17 cellular contexts compared by ENCODE assay signal in the genomic region with DNA sequence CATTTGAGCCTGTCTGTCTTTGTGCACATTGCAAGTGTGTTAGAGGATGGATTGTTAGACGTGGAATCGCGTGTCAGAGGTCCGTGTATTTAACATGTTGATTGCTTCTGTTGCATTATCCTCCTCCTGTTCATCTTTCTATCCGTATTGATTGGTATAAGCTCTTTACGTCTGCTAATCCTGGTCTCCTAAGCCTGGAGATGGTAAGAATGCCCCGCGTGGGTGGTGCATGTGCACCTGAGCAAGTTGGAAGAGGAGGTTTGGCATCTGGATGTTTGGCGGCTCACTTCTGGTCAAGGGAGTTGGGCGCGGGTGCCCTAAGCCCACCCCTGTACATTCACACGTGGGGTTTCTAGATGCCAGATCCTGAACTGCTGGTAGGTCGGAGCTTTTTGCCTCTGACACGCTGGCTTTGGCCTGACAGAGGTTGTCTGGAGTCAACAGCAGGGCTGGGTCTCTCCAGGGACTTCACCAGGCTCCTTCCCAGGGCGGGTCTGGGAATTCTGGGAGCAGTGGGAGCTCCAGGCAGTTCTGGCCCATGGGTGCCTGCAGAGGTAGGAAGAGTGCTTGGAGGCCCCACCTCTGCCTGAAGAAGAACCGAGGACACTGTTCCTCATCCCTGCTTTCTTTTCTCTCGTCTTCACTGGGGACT.
DNase-seq lines count a peak whose midpoint lies in the region; ATAC-seq, FAIRE-seq and TF ChIP-seq lines count a peak whose summit lies in the region.
"Had no signal": no experiment of that assay in that cellular context is flagged by ENCODE, and none has a peak within 500 bp of the region (broad histone marks: within the 10 kb centered on the region; RNA-seq: fewer than 3 reads in every experiment).

No MANE protein-coding gene starts in this region.

- H3K4me2 ChIP-seq in keratinocyte (ENCODE audit: control insufficient read depth, extremely low read depth, insufficient read depth, low read depth, low read length): peak overlapping the region; percentile 77
- H3K4me2 ChIP-seq: hepatocyte had no signal

- POLR2A ChIA-PET in MCF 10A (lab: Yijun Ruan, JAX): interaction anchor here (0.6 to 1.7 kb wide), 8 partner anchors 10 to 181 kb away, joined by 3 to 8 read pairs (median 4); no protein-coding TSS in a partner anchor

- peaks cover 15% of the 10 kb centered on the region for H3K36me3 Mint-ChIP-seq in MCF 10A (ENCODE audit: insufficient read depth, unreplicated experiment)

- intact Hi-C loops in MCF 10A (cut with micrococcal nuclease): loop anchor here (2.0 kb wide), 1 partner anchor 63 kb away; no protein-coding TSS in a partner anchor
- intact Hi-C loops in breast epithelium (cut with DNase I; ENCODE audit: low total_unique reads): no loop called here

- in situ Hi-C loops in GM13976 (cut with MboI; ENCODE audit: low sequenced_read_pairs, unreplicated experiment): no loop called here

- H3K27ac ChIP-seq in breast epithelium: no peak overlapping the region
- peak overlapping the region; percentile 85 for H3K27ac ChIP-seq in SJCRH30
- H3K27ac ChIP-seq in keratinocyte (ENCODE audit: control insufficient read depth, insufficient read depth, low read length): peak overlapping the region; percentile 70

- ATAC-seq in GM21529 (IDR thresholded peaks at IDR 0.05; ENCODE audit: unreplicated experiment): no peak
- ATAC-seq: activated CD8-positive, alpha-beta T cell treated with anti-CD3 and anti-CD28 coated beads, Interleukin-2, amount 10 ng/mL, durations not matched to agents 7 days and 5 days had no signal

- H3K36me3 ChIP-seq in breast epithelium (no peaks in the 10 kb centered on the region), SJCRH30 (no peaks in the 10 kb centered on the region), keratinocyte (ENCODE audit: control insufficient read depth in 2 of 2, extremely low read depth in 1 of 2, insufficient read depth in 2 of 2, low read length in 2 of 2) (peaks cover 0 to 4% of the 10 kb centered on the region in 2 experiments)
- H3K36me3 ChIP-seq: transverse colon had no signal

- peaks cover 8% of the 10 kb centered on the region for H3K9me1 ChIP-seq in keratinocyte (ENCODE audit: control insufficient read depth, extremely low read depth, insufficient read depth, low read length)

- H3K4me1 Mint-ChIP-seq in MCF 10A (ENCODE audit: insufficient read depth, unreplicated experiment): peaks cover 53% of the 10 kb centered on the region

- peak overlapping the region; percentile 13 for H3K9ac ChIP-seq in keratinocyte (ENCODE audit: control insufficient read depth, extremely low read depth, insufficient read depth, low read length)

- H3K27me3 ChIP-seq in breast epithelium (no peaks in the 10 kb centered on the region), SJCRH30 (no peaks in the 10 kb centered on the region), keratinocyte (ENCODE audit: control insufficient read depth, extremely low read depth, insufficient read depth, low read length) (no peaks in the 10 kb centered on the region)
- H3K27me3 ChIP-seq: hepatocyte, transverse colon had no signal

- DNase-seq in MCF 10A (ENCODE audit: unreplicated experiment) (no peak), breast epithelium (ENCODE audit: low spot score in 2 of 2) (no peak), SJCRH30 (no peak), keratinocyte (ENCODE audit: low read depth, low spot score) (no peak), GOT3 (lab: John Stamatoyannopoulos, UW) (no peak), AG08396 (ENCODE audit: low spot score) (no peak), GM13976 (ENCODE audit: low spot score) (no peak)
- DNase-seq: activated CD8-positive, alpha-beta T cell treated with anti-CD3 and anti-CD28 coated beads, Interleukin-2, amount 10 ng/mL, durations not matched to agents 7 days and 5 days; dermis blood vessel endothelial cell; GDM1; HCEC 1CT; NCI-H1105; occipital lobe; transverse colon had no signal

- TF ChIP-seq CTCF in MCF 10A (IDR thresholded peaks at IDR 0.05; ENCODE audit: unreplicated experiment) (no peak), breast epithelium (IDR thresholded peaks at IDR 0.05) (no peak), keratinocyte (optimal IDR thresholded peaks at IDR 0.05 in 1 of 3, IDR thresholded peaks at IDR 0.05 in 1 of 3, conservative IDR thresholded peaks at IDR 0.05 in 1 of 3; ENCODE audit: extremely low read depth in 1 of 3, insufficient read depth in 2 of 3, low read length in 3 of 3) (no peak), GM13976 (IDR thresholded peaks at IDR 0.05; ENCODE audit: borderline replicate concordance, control extremely low read depth, extremely low read depth, insufficient read depth, missing control alignments) (no peak)

- peaks cover 14% of the 10 kb centered on the region for H3K79me2 ChIP-seq in keratinocyte (ENCODE audit: control insufficient read depth, insufficient read depth, low read length)
- H3K79me2 ChIP-seq: hepatocyte had no signal

- peak overlapping the region; percentile 73 for H3K4me3 Mint-ChIP-seq in MCF 10A (ENCODE audit: unreplicated experiment)
- H3K4me3 Mint-ChIP-seq: activated CD8-positive, alpha-beta T cell treated with anti-CD3 and anti-CD28 coated beads, Interleukin-2, amount 10 ng/mL, durations not matched to agents 7 days and 5 days had no signal

- H4K20me1 ChIP-seq in keratinocyte (ENCODE audit: control insufficient read depth, extremely low read depth, insufficient read depth, low read length): no peaks in the 10 kb centered on the region

- no peaks in the 10 kb centered on the region for H3K4me1 ChIP-seq in breast epithelium
- peaks cover 27% of the 10 kb centered on the region for H3K4me1 ChIP-seq in SJCRH30
- H3K4me1 ChIP-seq in keratinocyte (ENCODE audit: control insufficient read depth, extremely low read depth, insufficient read depth, low read length): peaks cover 50% of the 10 kb centered on the region

- FAIRE-seq in keratinocyte (lab: Jason Lieb, UNC): peak; percentile 76

- H3K4me3 ChIP-seq in breast epithelium: no peak overlapping the region
- H3K4me3 ChIP-seq in SJCRH30: no peak overlapping the region; the same call in 1 of the 2 replicates
- peak overlapping the region in 2 of 3 experiments; percentile 38 to 54 for H3K4me3 ChIP-seq in keratinocyte (ENCODE audit: control insufficient read depth in 2 of 3, extremely low read depth in 1 of 3, insufficient read depth in 2 of 3, low read depth in 1 of 3, low read length in 3 of 3)
- H3K4me3 ChIP-seq: hepatocyte, mucosa of descending colon, transverse colon had no signal

- CTCF ChIA-PET in MCF 10A (lab: Yijun Ruan, JAX): no interaction called here

- BruUV-seq in MCF 10A (replicated peaks; lab: Mats Ljungman, UMichigan): no TSS peak

- no peaks in the 10 kb centered on the region for H3K9me3 Mint-ChIP-seq in MCF 10A (ENCODE audit: unreplicated experiment)

- TF ChIP-seq POLR2A in breast epithelium (IDR thresholded peaks at IDR 0.05): no peak

- no peak overlapping the region for H2AFZ ChIP-seq in keratinocyte (ENCODE audit: control insufficient read depth, low read length)
- H2AFZ ChIP-seq: hepatocyte had no signal

- peak overlapping the region; percentile 93 for H3K27ac Mint-ChIP-seq in MCF 10A (ENCODE audit: low read depth, unreplicated experiment)
- H3K27ac Mint-ChIP-seq: activated CD8-positive, alpha-beta T cell treated with anti-CD3 and anti-CD28 coated beads, Interleukin-2, amount 10 ng/mL, durations not matched to agents 7 days and 5 days had no signal

- H3K9me3 ChIP-seq in breast epithelium (no peaks in the 10 kb centered on the region), SJCRH30 (replicated peaks) (no peaks in the 10 kb centered on the region), keratinocyte (ENCODE audit: control insufficient read depth, low read depth, low read length) (no peaks in the 10 kb centered on the region)
- H3K9me3 ChIP-seq: mucosa of descending colon, transverse colon had no signal

- no peaks in the 10 kb centered on the region for H3K27me3 Mint-ChIP-seq in MCF 10A (ENCODE audit: insufficient read depth, unreplicated experiment)

- dilution Hi-C loops in keratinocyte (cut with MboI; ENCODE audit: extremely low pct_ligation_motif_present, low sequenced_read_pairs): no loop called here

Comparison
In these comparisons a context has a peak if more than half of its experiments do, and no peak if none do; other contexts are left out.
1. H3K27ac ChIP-seq: peak in SJCRH30 (single experiment) and keratinocyte (single experiment); none in breast epithelium (0 of 2).
2. H3K4me3 ChIP-seq: peak in keratinocyte (2 of 3); none in breast epithelium (0 of 3) and SJCRH30 (single experiment).